9 cellular contexts compared by ENCODE assay signal in the genomic region with DNA sequence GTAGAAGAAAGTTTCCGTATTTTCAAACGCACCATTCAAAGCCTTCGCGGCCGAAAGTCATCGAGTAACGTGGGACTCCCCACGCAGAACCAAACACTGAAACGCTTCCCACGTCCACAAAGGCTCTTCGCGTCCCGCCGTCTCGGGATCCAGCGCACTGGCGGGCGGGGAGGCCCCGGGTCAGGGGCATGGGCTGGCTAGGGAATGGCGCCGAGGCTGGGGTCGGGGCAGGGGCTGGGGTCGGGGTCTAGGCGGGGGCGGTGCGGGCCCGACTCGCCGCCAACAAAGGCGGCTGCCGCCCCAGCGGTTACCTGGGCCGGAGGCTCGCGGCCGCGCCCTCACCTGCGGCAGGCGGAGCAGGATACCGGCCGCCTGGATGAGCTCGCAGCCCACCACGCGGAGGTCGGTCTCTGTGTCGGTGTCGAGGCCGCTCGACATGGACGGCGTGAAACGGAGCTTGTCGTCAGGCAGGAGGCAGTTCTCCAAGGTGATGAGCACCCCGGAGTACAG. TPM values are rescaled to one million over a fixed set of nuclear protein-coding genes. Genes with fewer than 3 reads are reported as not detected.
A peak's percentile ranks its signal among the peaks of the same experiment; 100 is the strongest.
DNase-seq lines count a peak whose midpoint lies in the region; ATAC-seq and TF ChIP-seq lines count a peak whose summit lies in the region.
"Had no signal": no experiment of that assay in that cellular context is flagged by ENCODE, and none has a peak within 500 bp of the region (broad histone marks: within the 10 kb centered on the region; RNA-seq: fewer than 3 reads in every experiment).

No MANE protein-coding gene starts in this region.

- TF ChIP-seq POLR2A in HCT116 (IDR thresholded peaks at IDR 0.05; ENCODE audit: borderline replicate concordance, extremely low read depth, insufficient read depth, insufficient read length): no peak

- H3K27ac ChIP-seq in DND-41 (ENCODE audit: low read length): peak overlapping the region; percentile 88
- H3K27ac ChIP-seq in HCT116 (ENCODE audit: low read depth, low read length): peak overlapping the region; percentile 86
- peak overlapping the region; percentile 44 for H3K27ac ChIP-seq in SJSA1
- peak overlapping the region; percentile 85 for H3K27ac ChIP-seq in fibroblast of lung (ENCODE audit: insufficient read depth, low read length)
- peak overlapping the region; percentile 91 for H3K27ac ChIP-seq in rectal smooth muscle tissue (ENCODE audit: low read depth, low read length)

- H3K4me2 ChIP-seq in DND-41 (ENCODE audit: insufficient read depth, low read length) (peak overlapping the region; percentile 82), HCT116 (ENCODE audit: low read length) (peak overlapping the region; percentile 99), fibroblast of lung (ENCODE audit: extremely low read depth, insufficient read depth, low read length) (peak overlapping the region; percentile 93)

- H3K4me1 ChIP-seq in DND-41 (ENCODE audit: insufficient read depth, low read length) (peaks cover 50% of the 10 kb centered on the region), HCT116 (ENCODE audit: control insufficient read depth in 1 of 2, insufficient read depth in 2 of 2, low read length in 2 of 2) (peaks cover 8 to 43% of the 10 kb centered on the region in 2 experiments; a peak in 3 of 4 replicates), SJSA1 (replicated peaks) (peaks cover 31% of the 10 kb centered on the region), fibroblast of lung (ENCODE audit: control insufficient read depth, extremely low read depth, insufficient read depth, low read length) (peaks cover 18% of the 10 kb centered on the region), rectal smooth muscle tissue (ENCODE audit: control insufficient read depth, insufficient read depth, low read length) (peaks cover 14% of the 10 kb centered on the region)

- H3K9me3 ChIP-seq in DND-41 (ENCODE audit: insufficient read depth, low read length, severe bottlenecking): no peaks in the 10 kb centered on the region
- no peaks in the 10 kb centered on the region for H3K9me3 ChIP-seq in HCT116 (ENCODE audit: control insufficient read depth in 1 of 2, insufficient read depth in 1 of 2, low read depth in 1 of 2, low read length in 2 of 2)
- no peaks in the 10 kb centered on the region for H3K9me3 ChIP-seq in SJSA1 (replicated peaks)
- H3K9me3 ChIP-seq in fibroblast of lung (ENCODE audit: control insufficient read depth, insufficient read depth, low read depth, low read length): no peaks in the 10 kb centered on the region

- H3K79me2 ChIP-seq in DND-41 (ENCODE audit: insufficient read depth, low read length) (peaks cover 83% of the 10 kb centered on the region), HCT116 (ENCODE audit: insufficient read depth, low read length) (peaks cover 86% of the 10 kb centered on the region), fibroblast of lung (ENCODE audit: control insufficient read depth, insufficient read depth, low read length) (peaks cover 57% of the 10 kb centered on the region)

- RAD21 ChIA-PET in HCT116 (lab: Charles Lee; ENCODE audit: low non-redundant PET in 1 of 2, low total read pairs in 2 of 2, uncharacterized antibody in 2 of 2, unreplicated experiment in 2 of 2): interaction anchor here in 1 of 2 experiments (0.9 kb wide), 1 partner anchor 23 kb away, joined by 4 read pairs; a partner anchor contains a TSS

- ATAC-seq in DND-41 (ENCODE audit: insufficient read depth, low read depth) (0 out of 3 replicates have a peak, but pooled peaks have one; percentile 0), HCT116 (no peak; the same call in 1 of the 2 replicates)

- no peaks in the 10 kb centered on the region for H3K27me3 ChIP-seq in DND-41 (ENCODE audit: insufficient read depth, low read length, poor library complexity)
- no peaks in the 10 kb centered on the region for H3K27me3 ChIP-seq in HCT116 (ENCODE audit: insufficient read depth, low read length)
- H3K27me3 ChIP-seq in SJSA1 (replicated peaks): no peaks in the 10 kb centered on the region
- H3K27me3 ChIP-seq in fibroblast of lung (ENCODE audit: control insufficient read depth, insufficient read depth, low read length): no peaks in the 10 kb centered on the region
- no peaks in the 10 kb centered on the region for H3K27me3 ChIP-seq in rectal smooth muscle tissue (ENCODE audit: control insufficient read depth, insufficient read depth, low read length)

- POLR2A ChIA-PET in HCT116 (lab: Charles Lee): interaction anchor here (1.0 to 1.2 kb wide), 6 partner anchors 8 to 107 kb away, joined by 3 to 7 read pairs (median 4); a partner anchor contains a TSS

- peaks cover 28% of the 10 kb centered on the region for H4K20me1 ChIP-seq in DND-41 (ENCODE audit: insufficient read depth, low read length)
- H4K20me1 ChIP-seq in HCT116 (ENCODE audit: insufficient read depth): peaks cover 9% of the 10 kb centered on the region; the same call in 1 of the 2 replicates
- H4K20me1 ChIP-seq in fibroblast of lung (ENCODE audit: control insufficient read depth, extremely low read depth, insufficient read depth, low read length): no peaks in the 10 kb centered on the region

- TF ChIP-seq CTCF in DND-41 (IDR thresholded peaks at IDR 0.05; ENCODE audit: borderline replicate concordance, extremely low read depth, low read length, poor library complexity, severe bottlenecking) (no peak), HCT116 (IDR thresholded peaks at IDR 0.05 in 2 of 3, conservative IDR thresholded peaks at IDR 0.05 in 1 of 3; ENCODE audit: borderline replicate concordance in 1 of 3, insufficient read depth in 1 of 3, low read depth in 2 of 3, low read length in 2 of 3) (no peak), fibroblast of lung (conservative IDR thresholded peaks at IDR 0.05 in 1 of 2, IDR thresholded peaks at IDR 0.05 in 1 of 2; ENCODE audit: low read depth in 1 of 2, low read length in 2 of 2) (no peak)

- H3K4me3 ChIP-seq in DND-41 (ENCODE audit: low read depth in 1 of 2, low read length in 2 of 2) (peak overlapping the region; percentile 84 to 87; a peak in 3 of 4 replicates), HCT116 (replicated peaks in 1 of 2; ENCODE audit: low read depth in 1 of 2, low read length in 2 of 2) (peak overlapping the region; percentile 76 to 99), SJSA1 (peak overlapping the region; percentile 92), fibroblast of lung (replicated peaks in 1 of 4; ENCODE audit: control extremely low read depth in 1 of 4, insufficient read depth in 1 of 4, low read depth in 3 of 4, low read length in 4 of 4) (peak overlapping the region; percentile 53 to 99 (median 94)), rectal smooth muscle tissue (ENCODE audit: low read length) (peak overlapping the region; percentile 93)

- H2AFZ ChIP-seq in DND-41 (ENCODE audit: low read depth, low read length) (peak overlapping the region; percentile 75), HCT116 (ENCODE audit: low read depth, low read length, poor library complexity, severe bottlenecking) (no peak overlapping the region), fibroblast of lung (ENCODE audit: low read length) (peak overlapping the region; percentile 82)

- H3K9ac ChIP-seq in DND-41 (ENCODE audit: low read depth, low read length) (peak overlapping the region; percentile 71), HCT116 (ENCODE audit: low read length) (peak overlapping the region; percentile 97), fibroblast of lung (ENCODE audit: insufficient read depth, low read length) (peak overlapping the region; percentile 92), rectal smooth muscle tissue (ENCODE audit: low read length) (peak overlapping the region; percentile 89)

- H3K36me3 ChIP-seq in DND-41 (ENCODE audit: insufficient read depth, low read length) (peaks cover 78% of the 10 kb centered on the region), HCT116 (ENCODE audit: control insufficient read depth in 1 of 2, insufficient read depth in 2 of 2, low read length in 2 of 2) (peaks cover 29 to 51% of the 10 kb centered on the region in 2 experiments; a peak in 3 of 4 replicates), SJSA1 (peaks cover 91% of the 10 kb centered on the region), fibroblast of lung (ENCODE audit: control insufficient read depth, insufficient read depth, low read length) (peaks cover 32% of the 10 kb centered on the region), rectal smooth muscle tissue (ENCODE audit: control insufficient read depth, insufficient read depth, low read length) (peaks cover 31% of the 10 kb centered on the region)

- no peak for TF ChIP-seq RAD21 in HCT116 (IDR thresholded peaks at IDR 0.05; ENCODE audit: low read depth)

- CTCF ChIA-PET in HCT116 (lab: Charles Lee): interaction anchor here (0.8 to 1.5 kb wide), 4 partner anchors 23 to 107 kb away, joined by 3 to 9 read pairs (median 4); a partner anchor contains a TSS

- H3K9me2 ChIP-seq in HCT116 (ENCODE audit: insufficient read depth): no peaks in the 10 kb centered on the region

- BruUV-seq in HCT116 (replicated peaks; lab: Mats Ljungman, UMichigan): no TSS peak

- DNase-seq in DND-41 (no peak), HCT116 (ENCODE audit: low read depth, low spot score) (no peak), SJSA1 (ENCODE audit: low read depth in 1 of 2, low spot score in 2 of 2) (no peak), fibroblast of lung (ENCODE audit: low read depth in 2 of 2) (no peak), NCI-H2081 treated with DMSO at 0.1 percent for 48 hours (lab: John Stamatoyannopoulos, UW) (no peak), HCEC 1CT (no peak), NCI-H2081 (lab: John Stamatoyannopoulos, UW) (no peak)

- intact Hi-C loops in HCT116 (cut with micrococcal nuclease): loop anchor here (1.0 kb wide), 1 partner anchor 54 kb away; no protein-coding TSS in a partner anchor

RNA-seq across cellular contexts. Expression of a gene that starts 0.4 kb away (rescaled TPM):
- total RNA-seq in HCT116 (2021; ENCODE audit: unreplicated experiment) (173 TPM), fibroblast of lung (87.1 and 102 TPM in 2 replicates)
- 125 and 138 TPM in 2 replicates for polyA plus RNA-seq in HCT116 (2012)
- 69.4 and 79.0 TPM in 2 replicates for total RNA-seq in SJSA1 (2014; rRNA removed; shearing (Covaris generic))
- 70.5 and 116 TPM in 2 replicates for polyA plus RNA-seq in fibroblast of lung
- 51.7 and 70.2 TPM in 2 replicates for polyA plus RNA-seq in fibroblast of lung (2012)
- 23.3 and 75.5 TPM in 2 replicates for polyA minus RNA-seq in fibroblast of lung (ENCODE audit: low replicate concordance)

RNA-seq across cellular contexts. Expression of a gene that starts 8.4 kb away (rescaled TPM):
- total RNA-seq in HCT116 (2021; ENCODE audit: unreplicated experiment): 131 TPM
- 112 and 144 TPM in 2 replicates for polyA plus RNA-seq in HCT116 (2012)
- total RNA-seq in SJSA1 (2014; rRNA removed; shearing (Covaris generic)): 184 and 203 TPM in 2 replicates
- total RNA-seq in fibroblast of lung: 80.1 and 81.7 TPM in 2 replicates
- polyA plus RNA-seq in fibroblast of lung: 150 and 188 TPM in 2 replicates
- polyA plus RNA-seq in fibroblast of lung (2012): 155 and 217 TPM in 2 replicates
- 27.3 and 44.5 TPM in 2 replicates for polyA minus RNA-seq in fibroblast of lung (ENCODE audit: low replicate concordance)

RNA-seq across cellular contexts. Expression of a gene that starts 22.3 kb away (rescaled TPM):
- total RNA-seq in HCT116 (2021; ENCODE audit: unreplicated experiment): not detected
- 0.06 and 0.07 TPM in 2 replicates for polyA plus RNA-seq in HCT116 (2012)
- not detected in 2 replicates for total RNA-seq in SJSA1 (2014; rRNA removed; shearing (Covaris generic))
- total RNA-seq in fibroblast of lung: 1.3 and 2.0 TPM in 2 replicates
- 0.84 and 1.9 TPM in 2 replicates for polyA plus RNA-seq in fibroblast of lung
- polyA plus RNA-seq in fibroblast of lung (2012): 0.86 and 2.9 TPM in 2 replicates
- polyA minus RNA-seq in fibroblast of lung (ENCODE audit: low replicate concordance): 1.4 TPM in 1 of 2 replicates, not detected in the other
- total RNA-seq: SK-MEL-5 had no signal

RNA-seq across cellular contexts. Expression of a gene that starts 23.7 kb away (rescaled TPM):
- total RNA-seq in HCT116 (2021; ENCODE audit: unreplicated experiment) (200 TPM), fibroblast of lung (83.2 and 85.2 TPM in 2 replicates)
- polyA plus RNA-seq in HCT116 (2012): 114 and 142 TPM in 2 replicates
- total RNA-seq in SJSA1 (2014; rRNA removed; shearing (Covaris generic)): 180 and 360 TPM in 2 replicates
- polyA plus RNA-seq in fibroblast of lung: 42.2 and 66.9 TPM in 2 replicates
- polyA plus RNA-seq in fibroblast of lung (2012): 92.6 and 179 TPM in 2 replicates
- polyA minus RNA-seq in fibroblast of lung (ENCODE audit: low replicate concordance): 7.1 and 8.1 TPM in 2 replicates

RNA-seq across cellular contexts. Expression of a gene that starts 36.8 kb away (rescaled TPM):
- 50.6 TPM for total RNA-seq in HCT116 (2021; ENCODE audit: unreplicated experiment)
- polyA plus RNA-seq in HCT116 (2012): 17.5 and 18.9 TPM in 2 replicates
- 0.31 and 1.0 TPM in 2 replicates for total RNA-seq in SJSA1 (2014; rRNA removed; shearing (Covaris generic))
- 2.6 and 3.1 TPM in 2 replicates for total RNA-seq in fibroblast of lung
- polyA plus RNA-seq in fibroblast of lung: 1.7 and 2.5 TPM in 2 replicates
- 7.5 and 12.6 TPM in 2 replicates for polyA plus RNA-seq in fibroblast of lung (2012)
- polyA minus RNA-seq in fibroblast of lung (ENCODE audit: low replicate concordance): 1.1 and 3.7 TPM in 2 replicates
